11 cellular contexts compared by ENCODE assay signal in the genomic region with DNA sequence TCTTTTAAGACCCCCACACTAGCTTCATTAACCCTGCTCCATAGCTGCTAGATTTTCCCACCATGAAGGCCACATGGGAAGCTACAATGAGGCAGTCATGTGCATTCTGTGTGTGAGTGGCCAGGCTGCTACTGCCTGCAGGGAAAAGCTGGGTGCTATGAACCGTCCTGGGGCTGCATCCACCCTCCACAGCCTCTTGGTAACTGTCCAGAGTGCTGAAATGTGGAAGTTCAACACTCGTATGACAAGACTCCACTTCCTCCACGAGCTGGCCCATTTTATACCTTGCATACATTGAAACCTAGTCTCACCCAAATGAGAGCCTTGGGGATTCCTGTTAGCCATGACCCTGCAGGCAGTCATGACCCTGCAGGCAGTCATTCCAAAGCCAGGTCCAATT. TPM values are rescaled to one million over a fixed set of nuclear protein-coding genes. Genes with fewer than 3 reads are reported as not detected.
DNase-seq lines count a peak whose midpoint lies in the region; ATAC-seq and TF ChIP-seq lines count a peak whose summit lies in the region.
"Had no signal": no experiment of that assay in that cellular context is flagged by ENCODE, and none has a peak within 500 bp of the region (broad histone marks: within the 10 kb centered on the region; RNA-seq: fewer than 3 reads in every experiment).

No MANE protein-coding gene starts in this region.

- no peak overlapping the region for H2BK120ac ChIP-seq in IMR-90 (ENCODE audit: low read depth, low read length)

- H3K56ac ChIP-seq in IMR-90 (ENCODE audit: extremely low read depth, insufficient read depth, low read length), result no peak overlapping the region

- WGBS in IMR-90 (ENCODE audit: extremely low coverage in 2 of 2, insufficient read length in 1 of 2), 2 experiments, result no CpG with 5 or more reads among the region's 3 CpGs
- WGBS in liver, result 13% methylated on average over 3 of the region's 3 CpGs

- H2AK9ac ChIP-seq in IMR-90 (replicated peaks; ENCODE audit: low read depth, low read length, poor library complexity), result no peak overlapping the region

- H2AFZ ChIP-seq in IMR-90 (replicated peaks; ENCODE audit: low read length, poor library complexity), result no peak overlapping the region

- no peak overlapping the region for H2BK5ac ChIP-seq in IMR-90 (ENCODE audit: low read depth, low read length, poor library complexity, severe bottlenecking)

- no peak overlapping the region for H2AK5ac ChIP-seq in IMR-90 (ENCODE audit: low read depth, low read length)

- no peak overlapping the region for H4K5ac ChIP-seq in IMR-90 (ENCODE audit: low read depth, low read length)

- in situ Hi-C loops in IMR-90 (cut with MboI; ENCODE audit: low sequenced_read_pairs) (no loop called here), astrocyte of the spinal cord (cut with HindIII; ENCODE audit: low sequenced_read_pairs) (no loop called here)

- CTCF ChIA-PET in IMR-90 (lab: Yijun Ruan, JAX), result no interaction called here

- TF ChIP-seq RAD21 in IMR-90 (IDR thresholded peaks at IDR 0.05; ENCODE audit: low read length) (no peak), liver (IDR thresholded peaks at IDR 0.05) (no peak)

- H3K9ac ChIP-seq in IMR-90 (ENCODE audit: low read depth, low read length), result no peak overlapping the region
- no peak overlapping the region for H3K9ac ChIP-seq in liver (ENCODE audit: low read depth in 1 of 2, low read length in 2 of 2)

- POLR2A ChIA-PET in IMR-90 (lab: Charles Lee; ENCODE audit: unreplicated experiment), result no interaction called here

- no peak overlapping the region for H3K27ac ChIP-seq in IMR-90 (ENCODE audit: insufficient read depth, low read length)
- no peak overlapping the region for H3K27ac ChIP-seq in liver (ENCODE audit: low read depth in 1 of 2, low read length in 2 of 2)
- H3K27ac ChIP-seq: esophagus squamous epithelium had no signal

- no peaks in the 10 kb centered on the region for H4K20me1 ChIP-seq in IMR-90 (ENCODE audit: insufficient read depth, low read length)

- TF ChIP-seq POLR2A in IMR-90 (IDR thresholded peaks at IDR 0.05; ENCODE audit: low read depth, low read length), result no peak

- H2BK15ac ChIP-seq in IMR-90 (ENCODE audit: low read depth, low read length), result no peak overlapping the region

- DNase-seq in ELF-1 (ENCODE audit: low read depth, low spot score) (peak; percentile 33), IMR-90 (peak; percentile 33), astrocyte of the spinal cord (ENCODE audit: low read depth, low spot score) (peak; percentile 10)
- no peak for DNase-seq in activated T-cell treated with anti-CD3 and anti-CD28 coated beads, Interleukin-2, amount 50 U/mL, for 48 hours
- DNase-seq in activated CD8-positive, alpha-beta memory T cell treated with anti-CD3 and anti-CD28 coated beads, Interleukin-2, amount 50 U/mL, for 48 hours, result no peak
- DNase-seq: esophagus squamous epithelium, natural killer cell, Right ventricle myocardium superior had no signal

- H3K36me3 ChIP-seq in IMR-90 (ENCODE audit: control insufficient read depth, insufficient read depth, low read length) (no peaks in the 10 kb centered on the region), liver (ENCODE audit: control insufficient read depth in 4 of 4, insufficient read depth in 3 of 4, low read depth in 1 of 4, low read length in 3 of 4) (no peaks in the 10 kb centered on the region)
- H3K36me3 ChIP-seq: esophagus squamous epithelium had no signal

- H3K4me2 ChIP-seq in IMR-90 (ENCODE audit: low read depth, low read length), result no peak overlapping the region

- H3K23ac ChIP-seq in IMR-90 (ENCODE audit: low read depth, low read length), result no peak overlapping the region

- H3K4me1 ChIP-seq in IMR-90 (ENCODE audit: control insufficient read depth, insufficient read depth, low read length), result no peaks in the 10 kb centered on the region
- no peaks in the 10 kb centered on the region for H3K4me1 ChIP-seq in liver (ENCODE audit: control insufficient read depth in 4 of 4, insufficient read depth in 4 of 4, low read length in 3 of 4)
- H3K4me1 ChIP-seq: esophagus squamous epithelium had no signal

- no TSS peak for BruUV-seq in IMR-90 (replicated peaks; lab: Mats Ljungman, UMichigan)

- no peaks in the 10 kb centered on the region for H3K9me1 ChIP-seq in IMR-90 (ENCODE audit: insufficient read depth, low read length)

- H3K9me3 ChIP-seq in IMR-90 (ENCODE audit: control insufficient read depth, insufficient read depth, low read length), result no peaks in the 10 kb centered on the region
- peaks cover 0 to 1% (median 0%) of the 10 kb centered on the region in 4 donors for H3K9me3 ChIP-seq in liver (ENCODE audit: control insufficient read depth in 4 of 4, low read length in 3 of 4)
- H3K9me3 ChIP-seq: esophagus squamous epithelium had no signal

- intact Hi-C loops in IMR-90 (cut with micrococcal nuclease), result no loop called here

- H3K4me3 ChIP-seq in IMR-90 (ENCODE audit: insufficient read depth, low read depth, low read length) (no peak overlapping the region), astrocyte of the spinal cord (ENCODE audit: low read depth, low read length) (no peak overlapping the region), liver (ENCODE audit: low read depth in 1 of 3, low read length in 3 of 3) (no peak overlapping the region)
- H3K4me3 ChIP-seq: esophagus squamous epithelium had no signal

- H3K4ac ChIP-seq in IMR-90 (ENCODE audit: low read depth, low read length), result no peak overlapping the region

- dilution Hi-C loops in IMR-90 (cut with HindIII; ENCODE audit: low sequenced_read_pairs, unreplicated experiment), result no loop called here

- no peak overlapping the region for H3K18ac ChIP-seq in IMR-90 (ENCODE audit: low read depth, low read length)

- no peak overlapping the region for H2BK20ac ChIP-seq in IMR-90 (ENCODE audit: low read depth, low read length)

- no peak overlapping the region for H3K14ac ChIP-seq in IMR-90 (replicated peaks; ENCODE audit: low read depth, low read length)

- TF ChIP-seq CTCF in IMR-90 (conservative IDR thresholded peaks at IDR 0.05; ENCODE audit: low read depth, low read length) (no peak), astrocyte of the spinal cord (IDR thresholded peaks at IDR 0.05; ENCODE audit: low read depth, low read length) (no peak), liver (IDR thresholded peaks at IDR 0.05; ENCODE audit: low read depth, low read length, missing input control) (no peak)

- H4K91ac ChIP-seq in IMR-90 (ENCODE audit: insufficient read depth, low read depth, low read length), result no peak overlapping the region

- no peak overlapping the region for H4K8ac ChIP-seq in IMR-90 (ENCODE audit: low read depth in 2 of 2, low read length in 2 of 2)

- ATAC-seq in IMR-90 (ENCODE audit: low read depth), result peak; percentile 53; the same call in 1 of the 2 replicates
- no peak for ATAC-seq in HG02642 (IDR thresholded peaks at IDR 0.05; ENCODE audit: poor library complexity, unreplicated experiment)
- ATAC-seq in GM21447 (IDR thresholded peaks at IDR 0.05; ENCODE audit: unreplicated experiment), result no peak
- ATAC-seq: natural killer cell had no signal

- H3K27me3 ChIP-seq in IMR-90 (ENCODE audit: control insufficient read depth, insufficient read depth, low read length), result no peaks in the 10 kb centered on the region
- H3K27me3 ChIP-seq in liver (ENCODE audit: control insufficient read depth in 4 of 4, insufficient read depth in 4 of 4, low read length in 3 of 4), result peaks cover 0 to 13% (median 0%) of the 10 kb centered on the region in 4 donors

- H3K79me1 ChIP-seq in IMR-90 (ENCODE audit: low read depth in 1 of 2, low read length in 2 of 2), result no peaks in the 10 kb centered on the region

TF ChIP-seq in IMR-90, 13 proteins besides CTCF, POLR2A, EP300 and RAD21 (continues in another document):
- TF ChIP-seq MAZ (IDR thresholded peaks at IDR 0.05; ENCODE audit: borderline replicate concordance, low read depth, low read length) (no peak), BHLHE40 (IDR thresholded peaks at IDR 0.05; ENCODE audit: low read depth, low read length) (no peak), CEBPB (IDR thresholded peaks at IDR 0.05; ENCODE audit: low read depth, low read length) (no peak), SMC3 (IDR thresholded peaks at IDR 0.05; ENCODE audit: low read depth, low read length) (no peak), MAFK (IDR thresholded peaks at IDR 0.05; ENCODE audit: low read depth, low read length) (no peak), RCOR1 (IDR thresholded peaks at IDR 0.05; ENCODE audit: insufficient replicate concordance, low read length) (no peak), MXI1 (IDR thresholded peaks at IDR 0.05; ENCODE audit: borderline replicate concordance, low read depth, low read length) (no peak)
- TF ChIP-seq, protein P1, sequence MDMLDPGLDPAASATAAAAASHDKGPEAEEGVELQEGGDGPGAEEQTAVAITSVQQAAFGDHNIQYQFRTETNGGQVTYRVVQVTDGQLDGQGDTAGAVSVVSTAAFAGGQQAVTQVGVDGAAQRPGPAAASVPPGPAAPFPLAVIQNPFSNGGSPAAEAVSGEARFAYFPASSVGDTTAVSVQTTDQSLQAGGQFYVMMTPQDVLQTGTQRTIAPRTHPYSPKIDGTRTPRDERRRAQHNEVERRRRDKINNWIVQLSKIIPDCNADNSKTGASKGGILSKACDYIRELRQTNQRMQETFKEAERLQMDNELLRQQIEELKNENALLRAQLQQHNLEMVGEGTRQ (IDR thresholded peaks at IDR 0.05; ENCODE audit: low read depth, low read length), result no peak

RNA-seq across cellular contexts. Expression of a gene that starts 59.4 kb away (rescaled TPM):
- total RNA-seq in IMR-90 (2012; rRNA removed) (0.36 and 0.56 TPM in 2 replicates), liver (under 1 TPM; 0.14 to 0.17 TPM)
- polyA plus RNA-seq in IMR-90 (2012; rRNA removed) (0.56 and 0.67 TPM in 2 replicates), liver (under 1 TPM; 0.03 to 0.07 TPM)
- 0.07 and 0.10 TPM in 2 replicates for polyA plus RNA-seq in IMR-90 (2012; cell fraction: cytosol; rRNA removed)
- polyA plus RNA-seq in IMR-90 (2012; cell fraction: nucleus; rRNA removed; ENCODE audit: low replicate concordance), result 0.62 and 3.9 TPM in 2 replicates

Comparison
In these comparisons a context has a peak if more than half of its experiments do, and no peak if none do; other contexts are left out.
1. DNase-seq: peak in ELF-1 (single experiment), IMR-90 (single experiment) and astrocyte of the spinal cord (single experiment); none in activated T-cell treated with anti-CD3 and anti-CD28 coated beads, Interleukin-2, amount 50 U/mL, for 48 hours (0 of 2) and activated CD8-positive, alpha-beta memory T cell treated with anti-CD3 and anti-CD28 coated beads, Interleukin-2, amount 50 U/mL, for 48 hours (single experiment).